In genomic region chr19:46481947-46482346, GRCh38 we compare ENCODE assay signal across 16 cellular contexts. TPM values are rescaled to one million over a fixed set of nuclear protein-coding genes. Genes with fewer than 3 reads are reported as not detected.
DNase-seq lines count a peak whose midpoint lies in the region; TF ChIP-seq lines count a peak whose summit lies in the region.
"Had no signal": no experiment of that assay in that cellular context is flagged by ENCODE, and none has a peak within 500 bp of the region (broad histone marks: within the 10 kb centered on the region; RNA-seq: fewer than 3 reads in every experiment).

No MANE protein-coding gene starts in this region.

- peak in 1 of 2 donors; percentile 39 for TF ChIP-seq EP300 in tibial nerve (IDR thresholded peaks at IDR 0.05)

- H3K36me3 Mint-ChIP-seq in neural progenitor cell, result no peaks in the 10 kb centered on the region
- H3K36me3 Mint-ChIP-seq: CD8-positive, alpha-beta T cell had no signal

- peak overlapping the region; percentile 98 for H3K27ac ChIP-seq in SJCRH30
- no peak overlapping the region for H3K27ac ChIP-seq in neural progenitor cell
- peak overlapping the region in 3 of 4 donors; percentile 25 to 74 (median 64) for H3K27ac ChIP-seq in tibial nerve

- no peak overlapping the region for H3K4me3 Mint-ChIP-seq in neural progenitor cell
- H3K4me3 Mint-ChIP-seq: activated CD4-positive, alpha-beta T cell treated with anti-CD3 and anti-CD28 coated beads, Interleukin-2, amount 10 ng/mL, durations not matched to agents 24 days and 14 days; activated T-cell treated with anti-CD3 and anti-CD28 coated beads, Interleukin-2, amount 50 U/mL, for 72 hours; CD8-positive, alpha-beta T cell had no signal

- peaks cover 51% of the 10 kb centered on the region for H3K4me1 Mint-ChIP-seq in neural progenitor cell

- H3K9ac ChIP-seq in neural progenitor cell, result no peak overlapping the region

- no peak overlapping the region for H3K4me2 ChIP-seq in neural progenitor cell

- H4K20me1 ChIP-seq in neural progenitor cell (ENCODE audit: low read depth), result no peaks in the 10 kb centered on the region

- H2AFZ ChIP-seq in neural progenitor cell (replicated peaks), result peak overlapping the region; percentile 32

- H3K9me3 ChIP-seq in SJCRH30 (replicated peaks) (no peaks in the 10 kb centered on the region), neural progenitor cell (ENCODE audit: low read depth) (no peaks in the 10 kb centered on the region), tibial nerve (peaks cover 0 to 5% (median 0%) of the 10 kb centered on the region in 4 donors)

- 24 to 31% methylated on average over 5 of the region's 5 CpGs for WGBS in tibial nerve, 2 donors

- H3K79me2 ChIP-seq in neural progenitor cell (ENCODE audit: low read depth), result no peaks in the 10 kb centered on the region

- H3K4me1 ChIP-seq in SJCRH30 (peaks cover 36% of the 10 kb centered on the region), neural progenitor cell (peaks cover 17% of the 10 kb centered on the region), tibial nerve (peaks cover 0 to 12% (median under 1%) of the 10 kb centered on the region in 4 donors)

- H3K27me3 ChIP-seq in SJCRH30 (no peaks in the 10 kb centered on the region), neural progenitor cell (peaks cover 7% of the 10 kb centered on the region), tibial nerve (peaks cover 0 to 11% of the 10 kb centered on the region in 2 donors)

- in situ Hi-C loops in KBM-7 (cut with MboI; ENCODE audit: low pct_unique_long_range_greater_than_20kb, low sequenced_read_pairs), result no loop called here

- H3K9me3 Mint-ChIP-seq in neural progenitor cell, result peaks cover 4% of the 10 kb centered on the region
- H3K9me3 Mint-ChIP-seq: activated CD4-positive, alpha-beta T cell treated with anti-CD3 and anti-CD28 coated beads, Interleukin-2, amount 10 ng/mL, durations not matched to agents 24 days and 14 days; activated T-cell treated with anti-CD3 and anti-CD28 coated beads, Interleukin-2, amount 50 U/mL, for 72 hours; CD8-positive, alpha-beta T cell had no signal

- H3K36me3 ChIP-seq in SJCRH30, result no peaks in the 10 kb centered on the region
- H3K36me3 ChIP-seq in neural progenitor cell, result no peaks in the 10 kb centered on the region
- no peaks in the 10 kb centered on the region for H3K36me3 ChIP-seq in tibial nerve

- H3K27ac Mint-ChIP-seq in neural progenitor cell, result no peak overlapping the region
- H3K27ac Mint-ChIP-seq: activated CD4-positive, alpha-beta T cell treated with anti-CD3 and anti-CD28 coated beads, Interleukin-2, amount 10 ng/mL, durations not matched to agents 24 days and 14 days; activated T-cell treated with anti-CD3 and anti-CD28 coated beads, Interleukin-2, amount 50 U/mL, for 72 hours; CD8-positive, alpha-beta T cell had no signal

- TF ChIP-seq CTCF in fibroblast of mammary gland (conservative IDR thresholded peaks at IDR 0.05; ENCODE audit: control insufficient read depth, insufficient read depth, low read depth, low read length) (no peak), neural progenitor cell (IDR thresholded peaks at IDR 0.05) (no peak), tibial nerve (IDR thresholded peaks at IDR 0.05) (no peak)

- DNase-seq in SJCRH30, result no peak
- peak; percentile 83 for DNase-seq in fibroblast of mammary gland (ENCODE audit: low read depth)
- DNase-seq in neural progenitor cell (ENCODE audit: low spot score), result no peak
- DNase-seq in tibial nerve (ENCODE audit: low spot score in 2 of 2), result peak in 1 of 2 donors; percentile 40
- no peak for DNase-seq in activated CD8-positive, alpha-beta memory T cell treated with anti-CD3 and anti-CD28 coated beads, Interleukin-2, amount 50 U/mL, for 4 hours
- DNase-seq in KBM-7, result no peak
- no peak for DNase-seq in NCI-H2196 (lab: John Stamatoyannopoulos, UW; ENCODE audit: unreplicated experiment)
- no peak for DNase-seq in NCI-H774 (lab: John Stamatoyannopoulos, UW)
- DNase-seq: activated CD4-positive, alpha-beta T cell treated with anti-CD3 and anti-CD28 coated beads, Interleukin-2, amount 10 ng/mL, durations not matched to agents 24 days and 14 days; activated T-cell treated with anti-CD3 and anti-CD28 coated beads, Interleukin-2, amount 50 U/mL, for 72 hours; CD8-positive, alpha-beta T cell; effector memory CD4-positive, alpha-beta T cell; NCI-H1417 treated with DMSO at 0.1 percent for 48 hours; NCI-H526 treated with DMSO at 0.1 percent for 48 hours had no signal

- no peak for TF ChIP-seq POLR2A in tibial nerve (IDR thresholded peaks at IDR 0.05)

- H3K27me3 Mint-ChIP-seq in neural progenitor cell (ENCODE audit: insufficient read depth, low read depth), result peaks cover 10% of the 10 kb centered on the region

- peak overlapping the region; percentile 22 for H3K4me3 ChIP-seq in SJCRH30
- no peak overlapping the region for H3K4me3 ChIP-seq in fibroblast of mammary gland (ENCODE audit: control insufficient read depth, low read depth, low read length)
- no peak overlapping the region for H3K4me3 ChIP-seq in neural progenitor cell
- no peak overlapping the region for H3K4me3 ChIP-seq in tibial nerve

- H3F3A ChIP-seq in neural progenitor cell (ENCODE audit: low read depth), result peaks cover 23% of the 10 kb centered on the region

RNA-seq across cellular contexts. Expression of gene PNMA8A, which starts 10.6 kb away (rescaled TPM):
- total RNA-seq in SJCRH30 (2014; rRNA removed; shearing (Covaris generic)), result 40.1 and 41.8 TPM in 2 replicates
- 42.5 and 43.9 TPM in 2 replicates for total RNA-seq in neural progenitor cell (ENCODE audit: low replicate concordance)
- 1 to 10 TPM in 3 of 4 donors, under 1 TPM in 1; 0.90 to 7.4 (median 3.4) TPM for total RNA-seq in tibial nerve
- total RNA-seq: activated CD4-positive, alpha-beta T cell treated with anti-CD3 and anti-CD28 coated beads, Interleukin-2, amount 10 ng/mL, durations not matched to agents 24 days and 14 days; CD8-positive, alpha-beta T cell; T-helper 2 cell treated with Interferon-gamma antibody and Interleukin-4, amounts not matched to agents 100 ng/mL and 5 ng/mL, for 36 hours had no signal

RNA-seq across cellular contexts. Expression of gene PNMA8B, which starts 13.7 kb away (rescaled TPM):
- total RNA-seq in SJCRH30 (2014; rRNA removed; shearing (Covaris generic)), result 0.04 TPM in 1 of 2 replicates, not detected in the other
- total RNA-seq in neural progenitor cell (ENCODE audit: low replicate concordance) (0.09 and 3.9 TPM in 2 replicates), tibial nerve (1 to 10 TPM; 3.1 to 4.2 (median 3.7) TPM)
- total RNA-seq: activated CD4-positive, alpha-beta T cell treated with anti-CD3 and anti-CD28 coated beads, Interleukin-2, amount 10 ng/mL, durations not matched to agents 24 days and 14 days; CD8-positive, alpha-beta T cell; T-helper 2 cell treated with Interferon-gamma antibody and Interleukin-4, amounts not matched to agents 100 ng/mL and 5 ng/mL, for 36 hours had no signal

RNA-seq across cellular contexts. Expression of gene PNMA8C, which starts 53.2 kb away (rescaled TPM):
- 0.02 TPM in 1 of 2 replicates, not detected in the other for total RNA-seq in SJCRH30 (2014; rRNA removed; shearing (Covaris generic))
- total RNA-seq in neural progenitor cell (ENCODE audit: low replicate concordance) (0.58 and 0.74 TPM in 2 replicates), tibial nerve (under 1 TPM in 1 of 4 donors, not detected in 3; 0.30 TPM)
- total RNA-seq: activated CD4-positive, alpha-beta T cell treated with anti-CD3 and anti-CD28 coated beads, Interleukin-2, amount 10 ng/mL, durations not matched to agents 24 days and 14 days; activated T-cell treated with anti-CD3 and anti-CD28 coated beads, Interleukin-2, amount 50 U/mL, for 72 hours; omental fat pad; T-helper 2 cell treated with Interferon-gamma antibody and Interleukin-4, amounts not matched to agents 100 ng/mL and 5 ng/mL, for 36 hours had no signal
